ENCODE assay signal across 19 cellular contexts in genomic region chr15:58690703-58691102, GRCh38. TPM values are rescaled to one million over a fixed set of nuclear protein-coding genes. Genes with fewer than 3 reads are reported as not detected.
DNase-seq lines count a peak whose midpoint lies in the region; ATAC-seq, FAIRE-seq and TF ChIP-seq lines count a peak whose summit lies in the region.
"Had no signal": no experiment of that assay in that cellular context is flagged by ENCODE, and none has a peak within 500 bp of the region (broad histone marks: within the 10 kb centered on the region; RNA-seq: fewer than 3 reads in every experiment).

No MANE protein-coding gene starts in this region.

- ATAC-seq in GM18861 (IDR thresholded peaks at IDR 0.05; ENCODE audit: unreplicated experiment) (peak; percentile 57), HG03175 (IDR thresholded peaks at IDR 0.05; ENCODE audit: unreplicated experiment) (no peak), HepG2 (no peak)
- ATAC-seq in effector memory CD8-positive, alpha-beta T cell (replicated peaks): peak; percentile 42
- ATAC-seq: left ventricle myocardium superior had no signal

- peaks cover 0 to 15% (median 5%) of the 10 kb centered on the region in 11 experiments; a peak in 9 of 22 replicates for H3K9me3 ChIP-seq in BLaER1 treated with 17β-estradiol and CSF1 and Interleukin-3, amounts not matched to agents 10 nM and 100 nM (replicated peaks in 1 of 11)
- no peaks in the 10 kb centered on the region for H3K9me3 ChIP-seq in kidney (ENCODE audit: control insufficient read depth in 1 of 2, low read length in 2 of 2)
- H3K9me3 ChIP-seq in HepG2 (ENCODE audit: low read length): no peaks in the 10 kb centered on the region
- H3K9me3 ChIP-seq: Peyer's patch had no signal

- TF ChIP-seq POLR2A in NB4 (IDR thresholded peaks at IDR 0.05; ENCODE audit: extremely low read depth, insufficient read length) (no peak), HepG2 (IDR thresholded peaks at IDR 0.05; ENCODE audit: insufficient read depth in 1 of 2, low read depth in 2 of 2, low read length in 2 of 2) (no peak)

- CTCF ChIA-PET in HepG2 (lab: Yijun Ruan, JAX; ENCODE audit: low intra/inter-chr PET ratio, low total read pairs): no interaction called here

- H4K20me1 ChIP-seq in BLaER1 treated with 17β-estradiol and CSF1 and Interleukin-3, amounts not matched to agents 10 nM and 100 nM: peaks cover 76 to 100% (median 98%) of the 10 kb centered on the region in 11 experiments
- H4K20me1 ChIP-seq in HepG2 (ENCODE audit: insufficient read depth, low read length): peaks cover 14% of the 10 kb centered on the region; the same call in 1 of the 2 replicates

- intact Hi-C loops in kidney (cut with DNase I): no loop called here
- intact Hi-C loops in HepG2 (cut with micrococcal nuclease; ENCODE audit: unreplicated experiment): no loop called here

- no peaks in the 10 kb centered on the region for H3K9me3 Mint-ChIP-seq in effector memory CD8-positive, alpha-beta T cell
- H3K9me3 Mint-ChIP-seq: stimulated activated naive CD8-positive, alpha-beta T cell treated with anti-CD3 and anti-CD28 coated beads, Interleukin-15, Interleukin-2, amounts not matched to agents 100 ng/mL and 50 ng/mL, for 24 hours had no signal

- H3K27ac Mint-ChIP-seq in effector memory CD8-positive, alpha-beta T cell: peak overlapping the region; percentile 14 to 35
- H3K27ac Mint-ChIP-seq: stimulated activated naive CD8-positive, alpha-beta T cell treated with anti-CD3 and anti-CD28 coated beads, Interleukin-15, Interleukin-2, amounts not matched to agents 100 ng/mL and 50 ng/mL, for 24 hours had no signal

- no peak for FAIRE-seq in kidney (lab: Jason Lieb, UNC)
- no peak for FAIRE-seq in HepG2 (lab: Jason Lieb, UNC)
- FAIRE-seq: astrocyte, colon, frontal cortex had no signal

- DNase-seq in NB4 (ENCODE audit: low read depth): peak; percentile 38
- no peak for DNase-seq in effector memory CD8-positive, alpha-beta T cell
- DNase-seq in kidney: no peak
- no peak for DNase-seq in NCI-H526 treated with DMSO at 0.1 percent for 48 hours (lab: John Stamatoyannopoulos, UW)
- DNase-seq in HepG2 (ENCODE audit: low spot score): no peak
- DNase-seq: activated naive CD4-positive, alpha-beta T cell; DMS53; Kasumi-1; left ventricle myocardium superior; NCI-H748 treated with DMSO at 0.1 percent for 48 hours; SW 1271 had no signal

- TF ChIP-seq RAD21 in HepG2 (CRISPR knock-in tag; IDR thresholded peaks at IDR 0.05): no peak

- H3K36me3 ChIP-seq in BLaER1 treated with 17β-estradiol and CSF1 and Interleukin-3, amounts not matched to agents 10 nM and 100 nM: peaks cover 48 to 90% (median 69%) of the 10 kb centered on the region in 11 experiments
- H3K36me3 ChIP-seq in kidney (ENCODE audit: control insufficient read depth in 1 of 2, insufficient read depth in 2 of 2, low read length in 2 of 2): no peaks in the 10 kb centered on the region
- H3K36me3 ChIP-seq in HepG2 (replicated peaks in 1 of 2; ENCODE audit: control insufficient read depth in 1 of 2, insufficient read depth in 2 of 2, low read length in 2 of 2): peaks cover 0 to 11% of the 10 kb centered on the region in 2 experiments; a peak in 1 of 5 replicates
- H3K36me3 ChIP-seq: Peyer's patch had no signal

- TF ChIP-seq EP300 in HepG2 (IDR thresholded peaks at IDR 0.05; ENCODE audit: low read depth in 2 of 2, low read length in 2 of 2) (no peak), HepG2 (CRISPR knock-in tag; IDR thresholded peaks at IDR 0.05; ENCODE audit: borderline replicate concordance) (no peak)

- H3K27me3 ChIP-seq in BLaER1 treated with 17β-estradiol and CSF1 and Interleukin-3, amounts not matched to agents 10 nM and 100 nM: no peaks in the 10 kb centered on the region
- no peaks in the 10 kb centered on the region for H3K27me3 ChIP-seq in HepG2 (ENCODE audit: control insufficient read depth in 1 of 2, insufficient read depth in 2 of 2, low read length in 2 of 2)
- H3K27me3 ChIP-seq: Peyer's patch had no signal

- H3K4me1 Mint-ChIP-seq in effector memory CD8-positive, alpha-beta T cell (ENCODE audit: low read depth in 2 of 2): peaks cover 39 to 62% of the 10 kb centered on the region in 2 donors

- H3K4me3 Mint-ChIP-seq in effector memory CD8-positive, alpha-beta T cell: no peak overlapping the region
- H3K4me3 Mint-ChIP-seq: stimulated activated naive CD8-positive, alpha-beta T cell treated with anti-CD3 and anti-CD28 coated beads, Interleukin-15, Interleukin-2, amounts not matched to agents 100 ng/mL and 50 ng/mL, for 24 hours had no signal

- H3K27ac ChIP-seq in BLaER1 treated with 17β-estradiol and CSF1 and Interleukin-3, amounts not matched to agents 10 nM and 100 nM: no peak overlapping the region
- no peak overlapping the region for H3K27ac ChIP-seq in kidney (ENCODE audit: low read depth in 2 of 2, low read length in 2 of 2)
- H3K27ac ChIP-seq in HepG2 (ENCODE audit: extremely low read length, insufficient read depth, low read length): no peak overlapping the region
- H3K27ac ChIP-seq: Peyer's patch had no signal

- no peak overlapping the region for H3K4me3 ChIP-seq in BLaER1 treated with 17β-estradiol and CSF1 and Interleukin-3, amounts not matched to agents 10 nM and 100 nM
- H3K4me3 ChIP-seq in NB4 (ENCODE audit: low read depth, low read length) (no peak overlapping the region), kidney (ENCODE audit: low read length in 2 of 2) (no peak overlapping the region), HepG2 (replicated peaks in 1 of 3; ENCODE audit: insufficient read depth in 1 of 3, low read depth in 2 of 3, low read length in 3 of 3) (no peak overlapping the region)
- H3K4me3 ChIP-seq: Peyer's patch had no signal

- H3K4me2 ChIP-seq in BLaER1 treated with 17β-estradiol and CSF1 and Interleukin-3, amounts not matched to agents 10 nM and 100 nM: peak overlapping the region; percentile 8 to 71 (median 39); a peak in 20 of 22 replicates
- H3K4me2 ChIP-seq in HepG2 (ENCODE audit: low read depth, low read length): no peak overlapping the region

- no peak for TF ChIP-seq CTCF in NB4 (IDR thresholded peaks at IDR 0.05; ENCODE audit: low read depth, low read length)
- TF ChIP-seq CTCF in kidney (IDR thresholded peaks at IDR 0.05; ENCODE audit: borderline replicate concordance, extremely low read depth, insufficient read depth): no peak
- no peak for TF ChIP-seq CTCF in HepG2 (CRISPR knock-in tag; IDR thresholded peaks at IDR 0.05)

- peaks cover 9% of the 10 kb centered on the region for H3K36me3 Mint-ChIP-seq in effector memory CD8-positive, alpha-beta T cell (ENCODE audit: insufficient read depth)

- POLR2A ChIA-PET in HepG2 (lab: Yijun Ruan, JAX): no interaction called here

- peaks cover 65% of the 10 kb centered on the region for H3K79me2 ChIP-seq in HepG2 (ENCODE audit: insufficient read depth, low read length)

- peaks cover 26 to 64% (median 34%) of the 10 kb centered on the region in 10 experiments for H3K4me1 ChIP-seq in BLaER1 treated with 17β-estradiol and CSF1 and Interleukin-3, amounts not matched to agents 10 nM and 100 nM
- no peaks in the 10 kb centered on the region for H3K4me1 ChIP-seq in kidney (ENCODE audit: control insufficient read depth in 1 of 2, insufficient read depth in 1 of 2, low read depth in 1 of 2, low read length in 2 of 2)
- no peaks in the 10 kb centered on the region for H3K4me1 ChIP-seq in HepG2 (ENCODE audit: insufficient read depth, low read length)
- H3K4me1 ChIP-seq: Peyer's patch had no signal

- no peak overlapping the region for H2AFZ ChIP-seq in HepG2 (ENCODE audit: low read length)

- BruUV-seq in HepG2 (replicated peaks; lab: Mats Ljungman, UMichigan): no TSS peak

- H3K27me3 Mint-ChIP-seq in effector memory CD8-positive, alpha-beta T cell: no peaks in the 10 kb centered on the region
- H3K27me3 Mint-ChIP-seq: stimulated activated naive CD8-positive, alpha-beta T cell treated with anti-CD3 and anti-CD28 coated beads, Interleukin-15, Interleukin-2, amounts not matched to agents 100 ng/mL and 50 ng/mL, for 24 hours had no signal

- in situ Hi-C loops in HepG2 (cut with HindIII; ENCODE audit: extremely low pct_ligation_motif_present, low pct_unique_long_range_greater_than_20kb): no loop called here

- WGBS in HepG2 (ENCODE audit: low lambda C conversion rate): 100% methylated on average over 3 of the region's 3 CpGs

- H3K9ac ChIP-seq in BLaER1 treated with 17β-estradiol and CSF1 and Interleukin-3, amounts not matched to agents 10 nM and 100 nM: peak overlapping the region in 1 of 11 experiments; percentile 35; a peak in 1 of 22 replicates
- no peak overlapping the region for H3K9ac ChIP-seq in kidney (ENCODE audit: low read length in 2 of 2)
- no peak overlapping the region for H3K9ac ChIP-seq in HepG2 (ENCODE audit: insufficient read depth, low read depth, low read length)

TF ChIP-seq in HepG2, 621 proteins besides CTCF, POLR2A, EP300 and RAD21 (continues in another document):
- TF ChIP-seq MBD4 (IDR thresholded peaks at IDR 0.05; ENCODE audit: borderline replicate concordance, low read length) (no peak), SRSF1 (optimal IDR thresholded peaks at IDR 0.05; ENCODE audit: low read depth, low read length) (no peak), SMARCC2 (IDR thresholded peaks at IDR 0.05) (no peak)

RNA-seq across cellular contexts. Expression of gene ADAM10, which starts 58.8 kb away (rescaled TPM):
- total RNA-seq in kidney (235 TPM), HepG2 (2016; rRNA removed; fragmentation: Illumina TruSeq; extraction: Trizol) (86.8 and 125 TPM in 2 replicates)
- polyA plus RNA-seq in kidney (ENCODE audit: insufficient read depth, low read depth, low replicate concordance) (19.5 TPM), HepG2 (2011; rRNA removed) (92.7 and 100 TPM in 2 replicates)
- total RNA-seq in HepG2 (2016; cell fraction: cytosol; rRNA removed; fragmentation: Illumina TruSeq; extraction: Trizol; ENCODE audit: low read depth): 14.1 and 22.6 TPM in 2 replicates
- total RNA-seq in HepG2 (2016; cell fraction: insoluble cytoplasmic fraction; rRNA removed; fragmentation: Illumina TruSeq; extraction: Trizol): 82.6 and 120 TPM in 2 replicates
- 28.6 TPM in 2 replicates for total RNA-seq in HepG2 (2016; cell fraction: membrane; rRNA removed; fragmentation: Illumina TruSeq; extraction: Trizol)
- total RNA-seq in HepG2 (2016; cell fraction: nucleus; rRNA removed; fragmentation: Illumina TruSeq; extraction: Trizol): 136 and 171 TPM in 2 replicates
- 78.0 and 88.1 TPM in 2 replicates for polyA plus RNA-seq in HepG2 (2011; cell fraction: cytosol; rRNA removed)
- polyA plus RNA-seq in HepG2 (2011; cell fraction: nucleus; rRNA removed): 34.5 and 42.9 TPM in 2 replicates
- polyA plus RNA-seq in HepG2 (2012): 130 and 143 TPM in 2 replicates
- 3.0 and 3.6 TPM in 2 replicates for polyA plus RNA-seq in HepG2 (2016; cell fraction: cytosol; fragmentation: Illumina TruSeq; extraction: Trizol; ENCODE audit: low read depth)
- polyA plus RNA-seq in HepG2 (2016; cell fraction: insoluble cytoplasmic fraction; fragmentation: Illumina TruSeq; extraction: Trizol; ENCODE audit: low read depth): 52.9 and 53.5 TPM in 2 replicates
- polyA plus RNA-seq in HepG2 (2016; cell fraction: membrane; fragmentation: Illumina TruSeq; extraction: Trizol; ENCODE audit: low read depth): 6.1 and 9.4 TPM in 2 replicates
- polyA plus RNA-seq in HepG2 (2016; cell fraction: nucleus; fragmentation: Illumina TruSeq; extraction: Trizol; ENCODE audit: insufficient read depth, low read depth): 79.1 and 82.6 TPM in 2 replicates
- polyA minus RNA-seq in HepG2 (2011; rRNA and poly(A)+ RNA removed; ENCODE audit: low replicate concordance): 80.0 and 86.9 TPM in 2 replicates
- 155 and 159 TPM in 2 replicates for polyA minus RNA-seq in HepG2 (2011; cell fraction: cytosol; rRNA and poly(A)+ RNA removed)
- 151 and 153 TPM in 2 replicates for polyA minus RNA-seq in HepG2 (2011; cell fraction: nucleus; rRNA and poly(A)+ RNA removed)

Comparison
In these comparisons a context has a peak if more than half of its experiments do, and no peak if none do; other contexts are left out.
1. ATAC-seq: peak in GM18861 (single experiment) and effector memory CD8-positive, alpha-beta T cell (single experiment); none in HG03175 (single experiment) and HepG2 (single experiment).